Comparison of ENCODE assay signal across 1 cellular context in the genomic region with DNA sequence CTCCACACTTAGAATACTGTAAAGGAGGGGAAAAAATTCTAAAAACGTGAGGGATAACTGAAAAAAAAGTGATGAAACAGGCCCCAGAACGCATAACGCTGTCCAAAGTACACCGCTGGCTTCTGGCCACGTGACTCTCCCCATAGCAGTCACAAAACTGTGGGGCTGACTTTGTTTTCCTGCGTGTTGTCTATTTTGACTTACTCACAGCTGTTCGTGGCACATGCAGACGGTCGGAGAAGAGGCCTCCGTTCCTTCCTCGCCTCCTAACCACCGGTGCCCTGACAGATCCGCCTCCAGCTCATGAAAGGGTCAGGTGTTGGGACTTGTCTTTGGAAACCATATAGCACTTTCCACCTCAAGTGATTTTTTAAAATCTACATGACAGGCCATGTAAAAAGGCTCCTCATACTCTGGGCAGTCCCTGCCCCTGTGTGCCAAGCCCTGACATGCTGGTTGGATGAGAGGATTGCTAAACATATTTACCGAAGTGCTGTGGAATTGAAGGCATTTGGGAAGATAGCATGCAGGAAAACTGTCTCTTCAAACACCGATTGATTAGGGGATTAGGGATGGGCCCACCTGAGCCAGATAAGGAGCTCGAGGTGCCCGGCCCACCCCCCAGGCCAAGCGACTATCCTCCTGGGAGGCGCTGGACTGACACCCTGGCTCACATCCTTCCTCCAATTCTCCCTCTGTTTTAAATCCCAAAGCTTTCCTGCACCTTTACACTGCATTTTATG.
TF ChIP-seq lines count a peak whose summit lies in the region.

No MANE protein-coding gene starts in this region.

TF ChIP-seq in A549, 52 proteins besides CTCF, POLR2A, EP300 and RAD21 (continued from another document):
- TF ChIP-seq RNF2 (IDR thresholded peaks at IDR 0.05; ENCODE audit: borderline replicate concordance, low read depth) (no peak), BHLHE40 (IDR thresholded peaks at IDR 0.05; ENCODE audit: low read depth, low read length) (no peak), HOXB13 (CRISPR knock-in tag; IDR thresholded peaks at IDR 0.05; ENCODE audit: low read depth) (no peak), NPAS2 (CRISPR knock-in tag; IDR thresholded peaks at IDR 0.05; ENCODE audit: borderline replicate concordance) (no peak), JUNB (IDR thresholded peaks at IDR 0.05) (no peak), ZSCAN20 (CRISPR knock-in tag; IDR thresholded peaks at IDR 0.05) (no peak), HMGXB4 (CRISPR knock-in tag; IDR thresholded peaks at IDR 0.05; ENCODE audit: borderline replicate concordance) (no peak), MYC (IDR thresholded peaks at IDR 0.05; ENCODE audit: borderline replicate concordance, low read length) (no peak), CBX8 (IDR thresholded peaks at IDR 0.05) (no peak), ZNF302 (CRISPR knock-in tag; IDR thresholded peaks at IDR 0.05) (no peak), CBX2 (IDR thresholded peaks at IDR 0.05; ENCODE audit: borderline replicate concordance, low read depth) (no peak), TP53 (CRISPR knock-in tag; IDR thresholded peaks at IDR 0.05) (no peak)
- TF ChIP-seq, protein P1, sequence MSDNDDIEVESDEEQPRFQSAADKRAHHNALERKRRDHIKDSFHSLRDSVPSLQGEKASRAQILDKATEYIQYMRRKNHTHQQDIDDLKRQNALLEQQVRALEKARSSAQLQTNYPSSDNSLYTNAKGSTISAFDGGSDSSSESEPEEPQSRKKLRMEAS (IDR thresholded peaks at IDR 0.05), result no peak
- TF ChIP-seq, protein P2, sequence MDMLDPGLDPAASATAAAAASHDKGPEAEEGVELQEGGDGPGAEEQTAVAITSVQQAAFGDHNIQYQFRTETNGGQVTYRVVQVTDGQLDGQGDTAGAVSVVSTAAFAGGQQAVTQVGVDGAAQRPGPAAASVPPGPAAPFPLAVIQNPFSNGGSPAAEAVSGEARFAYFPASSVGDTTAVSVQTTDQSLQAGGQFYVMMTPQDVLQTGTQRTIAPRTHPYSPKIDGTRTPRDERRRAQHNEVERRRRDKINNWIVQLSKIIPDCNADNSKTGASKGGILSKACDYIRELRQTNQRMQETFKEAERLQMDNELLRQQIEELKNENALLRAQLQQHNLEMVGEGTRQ (IDR thresholded peaks at IDR 0.05), result no peak
TF ChIP-seq in A549: peak in this region for 0.
